ENCODE assay signal across 8 cellular contexts in the genomic region with DNA sequence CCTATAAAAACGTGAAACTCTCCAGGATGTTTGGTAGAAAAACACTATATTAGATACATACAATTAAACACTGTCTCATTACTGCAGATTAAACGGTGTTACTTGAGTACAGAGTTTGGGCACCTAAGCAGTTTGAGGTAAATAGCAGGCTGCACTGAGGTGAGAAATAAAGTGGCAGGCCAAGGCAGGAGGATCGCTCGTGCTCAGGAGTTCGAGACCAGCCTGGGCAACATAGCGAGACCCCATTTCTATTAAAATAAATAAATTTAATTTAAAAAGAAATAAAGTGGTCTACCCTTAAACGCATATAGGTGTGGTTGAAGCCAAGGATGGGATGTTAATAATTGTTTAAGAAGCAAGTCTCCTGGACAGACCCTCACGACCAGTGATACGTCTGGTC. TPM values are rescaled to one million over a fixed set of nuclear protein-coding genes. Genes with fewer than 3 reads are reported as not detected.
A peak's percentile ranks its signal among the peaks of the same experiment; 100 is the strongest.
DNase-seq lines count a peak whose midpoint lies in the region; ATAC-seq, FAIRE-seq and TF ChIP-seq lines count a peak whose summit lies in the region.

No MANE protein-coding gene starts in this region.

- no peaks in the 10 kb centered on the region for H3K9me3 ChIP-seq in adipocyte (ENCODE audit: control insufficient read depth, low read length)
- no peaks in the 10 kb centered on the region for H3K9me3 ChIP-seq in HepG2 (ENCODE audit: low read length)
- H3K9me3 ChIP-seq in thyroid gland: no peaks in the 10 kb centered on the region

- peak overlapping the region; percentile 93 for H3K4me3 ChIP-seq in adipocyte (ENCODE audit: low read length)
- peak overlapping the region; percentile 93 to 99 (median 94) for H3K4me3 ChIP-seq in HepG2 (replicated peaks in 1 of 3; ENCODE audit: insufficient read depth in 1 of 3, low read depth in 2 of 3, low read length in 3 of 3)
- peak overlapping the region; percentile 53 to 100 (median 94) for H3K4me3 ChIP-seq in thyroid gland (replicated peaks in 1 of 3)

- TF ChIP-seq POLR2A in HepG2 (IDR thresholded peaks at IDR 0.05; ENCODE audit: insufficient read depth in 1 of 2, low read depth in 2 of 2, low read length in 2 of 2) (no peak), thyroid gland (IDR thresholded peaks at IDR 0.05) (no peak)

- POLR2A ChIA-PET in HepG2 (lab: Yijun Ruan, JAX): no interaction called here

- no peaks in the 10 kb centered on the region for H3K9me3 Mint-ChIP-seq in activated T-cell treated with anti-CD3 and anti-CD28 coated beads, Interleukin-2, amount 50 U/mL, for 24 hours

- H4K20me1 ChIP-seq in HepG2 (ENCODE audit: insufficient read depth, low read length): peaks cover 6% of the 10 kb centered on the region; the same call in 1 of the 2 replicates

- no peaks in the 10 kb centered on the region for H3K27me3 Mint-ChIP-seq in activated T-cell treated with anti-CD3 and anti-CD28 coated beads, Interleukin-2, amount 50 U/mL, for 24 hours

- H3K79me2 ChIP-seq in HepG2 (ENCODE audit: insufficient read depth, low read length): peaks cover 34% of the 10 kb centered on the region

- peak overlapping the region; percentile 99 for H3K4me3 Mint-ChIP-seq in activated T-cell treated with anti-CD3 and anti-CD28 coated beads, Interleukin-2, amount 50 U/mL, for 24 hours

- in situ Hi-C loops in HepG2 (cut with HindIII; ENCODE audit: extremely low pct_ligation_motif_present, low pct_unique_long_range_greater_than_20kb): no loop called here

- H2AFZ ChIP-seq in HepG2 (ENCODE audit: low read length): no peak overlapping the region

- TF ChIP-seq EP300 in HepG2 (IDR thresholded peaks at IDR 0.05; ENCODE audit: low read depth in 2 of 2, low read length in 2 of 2) (no peak), HepG2 (CRISPR knock-in tag; IDR thresholded peaks at IDR 0.05; ENCODE audit: borderline replicate concordance) (no peak)

- no peak for ATAC-seq in HepG2

- H3K4me2 ChIP-seq in HepG2 (ENCODE audit: low read depth, low read length): peak overlapping the region; percentile 85

- 0% methylated on average over 9 of the region's 9 CpGs for WGBS in HepG2 (ENCODE audit: low lambda C conversion rate)
- WGBS in thyroid gland, 2 donors: 8 to 14% methylated on average over 9 of the region's 9 CpGs

- H3K27me3 ChIP-seq in adipocyte (replicated peaks; ENCODE audit: control insufficient read depth, insufficient read depth, low read length) (no peaks in the 10 kb centered on the region), HepG2 (ENCODE audit: control insufficient read depth in 1 of 2, insufficient read depth in 2 of 2, low read length in 2 of 2) (no peaks in the 10 kb centered on the region; a peak in 1 of 5 replicates), thyroid gland (no peaks in the 10 kb centered on the region)

- peak overlapping the region; percentile 99 for H3K27ac Mint-ChIP-seq in activated T-cell treated with anti-CD3 and anti-CD28 coated beads, Interleukin-2, amount 50 U/mL, for 24 hours

- H3K9ac ChIP-seq in adipocyte (ENCODE audit: low read length) (peak overlapping the region; percentile 93), HepG2 (ENCODE audit: insufficient read depth, low read depth, low read length) (peak overlapping the region; percentile 99)

- H3K4me1 ChIP-seq in adipocyte (ENCODE audit: control insufficient read depth, insufficient read depth, low read length) (peaks cover 5% of the 10 kb centered on the region), HepG2 (ENCODE audit: insufficient read depth, low read length) (peaks cover 5% of the 10 kb centered on the region; the same call in 1 of the 2 replicates), thyroid gland (peaks cover 7 to 8% of the 10 kb centered on the region in 2 donors)

- peak overlapping the region; percentile 87 for H3K27ac ChIP-seq in HepG2 (ENCODE audit: extremely low read length, insufficient read depth, low read length)
- peak overlapping the region in 2 of 3 donors; percentile 92 to 95 for H3K27ac ChIP-seq in thyroid gland

- peaks cover 29% of the 10 kb centered on the region for H3K36me3 Mint-ChIP-seq in activated T-cell treated with anti-CD3 and anti-CD28 coated beads, Interleukin-2, amount 50 U/mL, for 24 hours (ENCODE audit: low read depth)

- H3K4me1 Mint-ChIP-seq in activated T-cell treated with anti-CD3 and anti-CD28 coated beads, Interleukin-2, amount 50 U/mL, for 24 hours (ENCODE audit: low read depth): peaks cover 10% of the 10 kb centered on the region

- no TSS peak for BruUV-seq in HepG2 (replicated peaks; lab: Mats Ljungman, UMichigan)

- CTCF ChIA-PET in HepG2 (lab: Yijun Ruan, JAX; ENCODE audit: low intra/inter-chr PET ratio, low total read pairs): no interaction called here

- H3K36me3 ChIP-seq in adipocyte (ENCODE audit: control insufficient read depth, insufficient read depth, low read length, severe bottlenecking) (no peaks in the 10 kb centered on the region), HepG2 (replicated peaks in 1 of 2; ENCODE audit: control insufficient read depth in 1 of 2, insufficient read depth in 2 of 2, low read length in 2 of 2) (no peaks in the 10 kb centered on the region), thyroid gland (no peaks in the 10 kb centered on the region)

- no peak for TF ChIP-seq CTCF in HepG2 (CRISPR knock-in tag; IDR thresholded peaks at IDR 0.05)
- TF ChIP-seq CTCF in thyroid gland (IDR thresholded peaks at IDR 0.05): no peak

- intact Hi-C loops in HepG2 (cut with micrococcal nuclease; ENCODE audit: unreplicated experiment): loop anchor here (5.0 kb wide), 1 partner anchor 176 kb away; the partner anchor contains the start of gene ZMYM2
- intact Hi-C loops in thyroid gland (cut with DNase I): loop anchor here (5.0 to 10.0 kb wide), 2 partner anchors 147 to 176 kb away; partner anchors contain the start of genes MPHOSPH8 and ZMYM2

- no peak for FAIRE-seq in HepG2 (lab: Jason Lieb, UNC)

- no peak for DNase-seq in activated T-cell treated with anti-CD3 and anti-CD28 coated beads, Interleukin-2, amount 50 U/mL, for 24 hours
- DNase-seq in activated T-cell treated with anti-CD3 and anti-CD28 coated beads for 4 hours: no peak
- DNase-seq in adipocyte (ENCODE audit: low read depth): no peak
- no peak for DNase-seq in HepG2 (ENCODE audit: low spot score)
- no peak for DNase-seq in thyroid gland
- no peak for DNase-seq in NCI-H2196 (lab: John Stamatoyannopoulos, UW; ENCODE audit: unreplicated experiment)
- DNase-seq in SIG-M5 treated with dmso at 0.1 percent for 504 hours (lab: John Stamatoyannopoulos, UW; ENCODE audit: unreplicated experiment): no peak
- no peak for DNase-seq in NCI-H187 (lab: John Stamatoyannopoulos, UW)

- no peak for TF ChIP-seq RAD21 in HepG2 (CRISPR knock-in tag; IDR thresholded peaks at IDR 0.05)

TF ChIP-seq in HepG2, 621 proteins besides CTCF, POLR2A, EP300 and RAD21:
- TF ChIP-seq TEF (CRISPR knock-in tag; IDR thresholded peaks at IDR 0.05): no peak
- 0 out of 2 replicates have a peak, but pooled peaks have one; percentile 4 for TF ChIP-seq CHD4 (IDR thresholded peaks at IDR 0.05; ENCODE audit: borderline replicate concordance, low read length)
- no peak for TF ChIP-seq HNF4G (IDR thresholded peaks at IDR 0.05; ENCODE audit: borderline replicate concordance, low read depth, low read length)
- TF ChIP-seq HNF4G (CRISPR knock-in tag; IDR thresholded peaks at IDR 0.05; ENCODE audit: borderline replicate concordance, low read depth): no peak
- TF ChIP-seq SIN3A (IDR thresholded peaks at IDR 0.05; ENCODE audit: borderline replicate concordance, low read depth, low read length): 0 out of 2 replicates have a peak, but pooled peaks have one; percentile 4
- no peak for TF ChIP-seq SRSF9 (IDR thresholded peaks at IDR 0.05; ENCODE audit: borderline replicate concordance, insufficient read depth, low read depth, low read length, poor library complexity, severe bottlenecking)
- no peak for TF ChIP-seq NFYC (CRISPR knock-in tag; IDR thresholded peaks at IDR 0.05)
- no peak for TF ChIP-seq ZNF367 (CRISPR knock-in tag; IDR thresholded peaks at IDR 0.05; ENCODE audit: borderline replicate concordance)
- no peak for TF ChIP-seq SIN3B (IDR thresholded peaks at IDR 0.05; ENCODE audit: low read length)
- TF ChIP-seq MBNL3 (CRISPR knock-in tag; conservative IDR thresholded peaks at IDR 0.05): no peak

RNA-seq across cellular contexts. Expression of gene PSPC1, which starts 1.2 kb away (rescaled TPM):
- total RNA-seq in HepG2 (2016; rRNA removed; fragmentation: Illumina TruSeq; extraction: Trizol): 94.0 and 99.4 TPM in 2 replicates
- total RNA-seq in HepG2 (2016; cell fraction: cytosol; rRNA removed; fragmentation: Illumina TruSeq; extraction: Trizol; ENCODE audit: low read depth): 40.2 TPM in 2 replicates
- total RNA-seq in HepG2 (2016; cell fraction: insoluble cytoplasmic fraction; rRNA removed; fragmentation: Illumina TruSeq; extraction: Trizol): 93.5 and 103 TPM in 2 replicates
- total RNA-seq in HepG2 (2016; cell fraction: membrane; rRNA removed; fragmentation: Illumina TruSeq; extraction: Trizol): 34.5 and 38.1 TPM in 2 replicates
- 85.7 and 94.1 TPM in 2 replicates for total RNA-seq in HepG2 (2016; cell fraction: nucleus; rRNA removed; fragmentation: Illumina TruSeq; extraction: Trizol)
- polyA plus RNA-seq in HepG2 (2011; rRNA removed): 29.7 and 33.5 TPM in 2 replicates
- polyA plus RNA-seq in HepG2 (2011; cell fraction: cytosol; rRNA removed): 19.3 and 21.2 TPM in 2 replicates
- 41.5 and 42.3 TPM in 2 replicates for polyA plus RNA-seq in HepG2 (2011; cell fraction: nucleus; rRNA removed)
- polyA plus RNA-seq in HepG2 (2012): 28.6 and 35.1 TPM in 2 replicates
- polyA plus RNA-seq in HepG2 (2016; cell fraction: cytosol; fragmentation: Illumina TruSeq; extraction: Trizol; ENCODE audit: low read depth): 20.0 and 20.9 TPM in 2 replicates
- polyA plus RNA-seq in HepG2 (2016; cell fraction: insoluble cytoplasmic fraction; fragmentation: Illumina TruSeq; extraction: Trizol; ENCODE audit: low read depth): 88.6 and 92.8 TPM in 2 replicates
- polyA plus RNA-seq in HepG2 (2016; cell fraction: membrane; fragmentation: Illumina TruSeq; extraction: Trizol; ENCODE audit: low read depth): 18.7 and 19.0 TPM in 2 replicates
- 76.6 and 79.3 TPM in 2 replicates for polyA plus RNA-seq in HepG2 (2016; cell fraction: nucleus; fragmentation: Illumina TruSeq; extraction: Trizol; ENCODE audit: insufficient read depth, low read depth)
- polyA minus RNA-seq in HepG2 (2011; rRNA and poly(A)+ RNA removed; ENCODE audit: low replicate concordance): 39.5 and 48.8 TPM in 2 replicates
- polyA minus RNA-seq in HepG2 (2011; cell fraction: cytosol; rRNA and poly(A)+ RNA removed): 13.0 and 14.5 TPM in 2 replicates
- polyA minus RNA-seq in HepG2 (2011; cell fraction: nucleus; rRNA and poly(A)+ RNA removed): 148 and 158 TPM in 2 replicates
- total RNA-seq in thyroid gland: 10 to 100 TPM; 75.1 to 90.8 (median 86.8) TPM
